Comparison of ENCODE assay signal across 8 cellular contexts in the genomic region with DNA sequence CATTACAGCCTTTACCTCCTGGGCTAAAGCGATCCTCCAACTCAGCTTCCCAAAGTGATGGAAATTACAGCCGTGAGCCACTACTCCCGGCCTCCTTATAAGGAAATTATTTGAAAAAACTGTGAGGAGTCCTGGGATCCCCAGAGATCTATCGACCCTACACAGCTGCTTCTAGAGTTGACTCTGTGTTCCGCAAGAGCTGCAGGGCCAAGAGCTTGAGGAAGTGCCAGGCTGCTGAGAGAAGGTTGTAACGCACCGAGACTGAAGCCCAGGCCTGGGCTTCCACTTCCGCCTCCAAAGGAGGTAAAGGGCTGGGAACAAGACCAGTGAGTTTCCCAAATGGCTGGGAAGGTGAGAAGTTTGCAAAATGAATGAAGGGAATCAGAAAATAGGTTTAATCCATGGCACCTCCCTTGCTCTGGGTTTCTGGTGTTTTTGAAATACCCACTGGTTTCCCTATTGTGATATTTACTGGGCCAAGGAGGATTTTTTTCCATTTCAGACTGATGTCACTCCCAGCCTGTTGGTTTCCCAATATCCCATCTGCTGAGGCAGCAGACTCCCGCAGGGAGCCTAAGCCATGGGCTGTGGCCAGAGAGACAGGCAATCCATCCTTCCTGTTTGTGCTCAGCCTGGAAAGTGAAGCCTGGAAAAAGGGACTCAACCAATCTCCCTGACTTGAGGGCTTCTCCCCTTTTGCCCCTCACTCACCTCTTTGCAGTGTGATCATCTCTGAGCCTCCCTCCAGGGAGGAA. TPM values are rescaled to one million over a fixed set of nuclear protein-coding genes. Genes with fewer than 3 reads are reported as not detected.
DNase-seq lines count a peak whose midpoint lies in the region; ATAC-seq, FAIRE-seq and TF ChIP-seq lines count a peak whose summit lies in the region.

No MANE protein-coding gene starts in this region.

- no peaks in the 10 kb centered on the region for H3K9me3 Mint-ChIP-seq in activated CD8-positive, alpha-beta T cell treated with anti-CD3 and anti-CD28 coated beads, Interleukin-2, amount 10 ng/mL, durations not matched to agents 7 days and 5 days (ENCODE audit: insufficient read depth)

- H3K27ac ChIP-seq in gastroesophageal sphincter (peak overlapping the region in 3 of 4 donors; percentile 75 to 80 (median 79)), psoas muscle (peak overlapping the region; percentile 63)

- POLR2A ChIA-PET in activated CD8-positive, alpha-beta T cell treated with anti-CD3 and anti-CD28 coated beads, Interleukin-2, amount 10 ng/mL, durations not matched to agents 7 days and 5 days (lab: Charles Lee), result no interaction called here

- no peaks in the 10 kb centered on the region for H3K9me3 ChIP-seq in gastroesophageal sphincter
- H3K9me3 ChIP-seq in psoas muscle, result no peaks in the 10 kb centered on the region

- ATAC-seq in gastroesophageal sphincter (peak; percentile 91), psoas muscle (peak; percentile 32 to 85 (median 75))
- ATAC-seq in activated CD8-positive, alpha-beta T cell treated with anti-CD3 and anti-CD28 coated beads, Interleukin-2, amount 10 ng/mL, durations not matched to agents 7 days and 5 days, result no peak

- no peak overlapping the region for H3K4me3 Mint-ChIP-seq in activated CD8-positive, alpha-beta T cell treated with anti-CD3 and anti-CD28 coated beads, Interleukin-2, amount 10 ng/mL, durations not matched to agents 7 days and 5 days

- H3K27ac Mint-ChIP-seq in activated CD8-positive, alpha-beta T cell treated with anti-CD3 and anti-CD28 coated beads, Interleukin-2, amount 10 ng/mL, durations not matched to agents 7 days and 5 days, result no peak overlapping the region

- H3K27me3 Mint-ChIP-seq in activated CD8-positive, alpha-beta T cell treated with anti-CD3 and anti-CD28 coated beads, Interleukin-2, amount 10 ng/mL, durations not matched to agents 7 days and 5 days (ENCODE audit: low read depth), result no peaks in the 10 kb centered on the region

- CTCF ChIA-PET in activated CD8-positive, alpha-beta T cell treated with anti-CD3 and anti-CD28 coated beads, Interleukin-2, amount 10 ng/mL, durations not matched to agents 7 days and 5 days (lab: Charles Lee), result no interaction called here

- intact Hi-C loops in psoas muscle (cut with DNase I), result no loop called here

- TF ChIP-seq CTCF in gastroesophageal sphincter (IDR thresholded peaks at IDR 0.05), result no peak
- TF ChIP-seq CTCF in psoas muscle (IDR thresholded peaks at IDR 0.05), result no peak

- FAIRE-seq in GM18507 (lab: Jason Lieb, UNC), result peak; percentile 56

- H3K36me3 Mint-ChIP-seq in activated CD8-positive, alpha-beta T cell treated with anti-CD3 and anti-CD28 coated beads, Interleukin-2, amount 10 ng/mL, durations not matched to agents 7 days and 5 days (ENCODE audit: low read depth), result peaks cover 2% of the 10 kb centered on the region

- H3K4me3 ChIP-seq in gastroesophageal sphincter (no peak overlapping the region), psoas muscle (peak overlapping the region; percentile 6)

- WGBS in gastroesophageal sphincter (ENCODE audit: low coverage in 1 of 2), 2 donors, result 30 to 40% methylated on average over 4 to 7 of the region's 9 CpGs
- 13 to 19% (median 15%) methylated on average over 9 of the region's 9 CpGs for WGBS in psoas muscle, 3 donors

- no peak for TF ChIP-seq EP300 in gastroesophageal sphincter (IDR thresholded peaks at IDR 0.05)

- H3K27me3 ChIP-seq in gastroesophageal sphincter (no peaks in the 10 kb centered on the region), psoas muscle (ENCODE audit: insufficient read depth in 3 of 3, low read length in 2 of 3) (no peaks in the 10 kb centered on the region)

- no peak for DNase-seq in GM18507 (ENCODE audit: extremely low spot score, insufficient read length, low read depth)
- peak; percentile 64 for DNase-seq in NCI-H2171 (lab: John Stamatoyannopoulos, UW)
- DNase-seq in psoas muscle, result peak; percentile 76 to 88
- no peak for DNase-seq in SHP77 treated with DMSO at 0.1 percent for 48 hours (lab: John Stamatoyannopoulos, UW)
- DNase-seq in activated CD8-positive, alpha-beta T cell treated with anti-CD3 and anti-CD28 coated beads, Interleukin-2, amount 10 ng/mL, durations not matched to agents 7 days and 5 days, result no peak
- DNase-seq in NCI-H2107 (lab: John Stamatoyannopoulos, UW), result no peak
- DNase-seq in NCI-H1092 (lab: John Stamatoyannopoulos, UW), result no peak

- H3K4me1 Mint-ChIP-seq in activated CD8-positive, alpha-beta T cell treated with anti-CD3 and anti-CD28 coated beads, Interleukin-2, amount 10 ng/mL, durations not matched to agents 7 days and 5 days (ENCODE audit: low read depth), result no peaks in the 10 kb centered on the region

- H3K4me1 ChIP-seq in gastroesophageal sphincter (peaks cover 0 to 43% (median 26%) of the 10 kb centered on the region in 3 donors), psoas muscle (peaks cover 13% of the 10 kb centered on the region)

- no peak for TF ChIP-seq POLR2A in gastroesophageal sphincter (IDR thresholded peaks at IDR 0.05)

- H3K36me3 ChIP-seq in gastroesophageal sphincter (no peaks in the 10 kb centered on the region), psoas muscle (ENCODE audit: insufficient read depth in 1 of 2, low read depth in 1 of 2) (no peaks in the 10 kb centered on the region)

RNA-seq across cellular contexts. Expression of gene FAM107B, which starts 22.9 kb away (rescaled TPM):
- total RNA-seq in gastroesophageal sphincter, result 10 to 100 TPM in 3 of 4 donors, 1 to 10 TPM in 1; 7.3 to 15.6 (median 13.3) TPM
- total RNA-seq in psoas muscle, result 1 to 10 TPM; 1.7 to 3.1 (median 2.6) TPM
- 1 to 10 TPM; 1.0 to 1.8 (median 1.5) TPM for polyA plus RNA-seq in psoas muscle
- 100 to 1,000 TPM; 130 to 135 TPM for total RNA-seq in activated CD8-positive, alpha-beta T cell treated with anti-CD3 and anti-CD28 coated beads, Interleukin-2, amount 10 ng/mL, durations not matched to agents 7 days and 5 days

Comparison
In these comparisons a context has a peak if more than half of its experiments do, and no peak if none do; other contexts are left out.
1. DNase-seq: peak in NCI-H2171 (single experiment) and psoas muscle (2 of 2); none in GM18507 (single experiment), SHP77 treated with DMSO at 0.1 percent for 48 hours (single experiment), activated CD8-positive, alpha-beta T cell treated with anti-CD3 and anti-CD28 coated beads, Interleukin-2, amount 10 ng/mL, durations not matched to agents 7 days and 5 days (single experiment), NCI-H2107 (single experiment) and NCI-H1092 (single experiment).
2. RNA of gene FAM107B, which starts 22.9 kb away (total RNA-seq): 130 to 135 TPM in activated CD8-positive, alpha-beta T cell treated with anti-CD3 and anti-CD28 coated beads, Interleukin-2, amount 10 ng/mL, durations not matched to agents 7 days and 5 days; 7.3 to 15.6 TPM in gastroesophageal sphincter and 1.7 to 3.1 TPM in psoas muscle; every median in the first group is over 4 times any median in the second.